In the genomic region with DNA sequence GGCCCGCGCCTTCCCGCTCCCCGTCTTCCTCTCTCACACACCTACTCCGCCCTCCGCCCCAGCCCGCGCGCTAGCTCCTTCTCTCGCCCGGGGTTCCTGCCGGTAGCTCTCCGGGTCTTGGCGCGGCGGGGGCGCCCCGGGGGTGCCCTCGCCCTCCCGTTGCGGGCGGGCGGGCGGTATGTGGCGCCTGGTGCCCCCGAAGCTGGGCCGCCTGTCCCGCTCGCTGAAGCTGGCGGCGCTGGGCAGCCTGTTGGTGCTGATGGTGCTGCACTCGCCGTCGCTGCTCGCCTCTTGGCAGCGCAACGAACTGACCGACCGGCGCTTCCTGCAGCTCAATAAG, we compare ENCODE assay signal across 8 cellular contexts. TPM values are rescaled to one million over a fixed set of nuclear protein-coding genes. Genes with fewer than 3 reads are reported as not detected.
DNase-seq lines count a peak whose midpoint lies in the region; ATAC-seq and TF ChIP-seq lines count a peak whose summit lies in the region.

No MANE protein-coding gene starts in this region.

- TF ChIP-seq CTCF in body of pancreas (IDR thresholded peaks at IDR 0.05) = no peak
- no peak for TF ChIP-seq CTCF in left lung (IDR thresholded peaks at IDR 0.05)

- H3K4me3 ChIP-seq in body of pancreas (peak overlapping the region; percentile 87 to 94), left lung (peak overlapping the region; percentile 89 to 90)

- ATAC-seq in activated T-cell treated with anti-CD3 and anti-CD28 coated beads, Interleukin-2, amount 50 U/mL, for 4 hours = peak; percentile 7 to 14
- ATAC-seq in body of pancreas (no peak), left lung (peak; percentile 12), GM18502 (IDR thresholded peaks at IDR 0.05; ENCODE audit: poor library complexity, unreplicated experiment) (no peak)

- intact Hi-C loops in body of pancreas (cut with DNase I) = no loop called here
- intact Hi-C loops in left lung (cut with DNase I) = loop anchor here in 1 of 2 donors (10.0 kb wide), 1 partner anchor 803 kb away; no protein-coding TSS in a partner anchor

- no peaks in the 10 kb centered on the region for H3K36me3 Mint-ChIP-seq in activated T-cell treated with anti-CD3 and anti-CD28 coated beads, Interleukin-2, amount 50 U/mL, for 4 hours (ENCODE audit: insufficient read depth)

- WGBS in body of pancreas, 2 donors = 0% methylated on average over 6 to 23 of the region's 40 CpGs

- no peak for DNase-seq in activated T-cell treated with anti-CD3 and anti-CD28 coated beads, Interleukin-2, amount 50 U/mL, for 4 hours
- DNase-seq in activated T-cell treated with anti-CD3 and anti-CD28 coated beads, Interleukin-2, amount 50 U/mL, for 1 hour = no peak
- DNase-seq in body of pancreas = no peak
- no peak for DNase-seq in left lung
- no peak for DNase-seq in NCI-H1417 treated with DMSO at 0.1 percent for 48 hours (lab: John Stamatoyannopoulos, UW)
- DNase-seq in NCI-H1105 (lab: John Stamatoyannopoulos, UW) = no peak

- H3K9me3 Mint-ChIP-seq in activated T-cell treated with anti-CD3 and anti-CD28 coated beads, Interleukin-2, amount 50 U/mL, for 4 hours = no peaks in the 10 kb centered on the region

- TF ChIP-seq POLR2A in body of pancreas (IDR thresholded peaks at IDR 0.05) = no peak

- no peaks in the 10 kb centered on the region for H3K36me3 ChIP-seq in body of pancreas (replicated peaks in 1 of 2; ENCODE audit: insufficient read depth in 1 of 2, low read depth in 2 of 2)
- no peaks in the 10 kb centered on the region for H3K36me3 ChIP-seq in left lung

- H3K27ac ChIP-seq in body of pancreas (peak overlapping the region; percentile 95 to 99 (median 95)), left lung (peak overlapping the region; percentile 99), temporal lobe (ENCODE audit: low read depth, low read length) (peak overlapping the region; percentile 98)

- H3K4me3 Mint-ChIP-seq in activated T-cell treated with anti-CD3 and anti-CD28 coated beads, Interleukin-2, amount 50 U/mL, for 4 hours = peak overlapping the region; percentile 92

- no peaks in the 10 kb centered on the region for H3K27me3 Mint-ChIP-seq in activated T-cell treated with anti-CD3 and anti-CD28 coated beads, Interleukin-2, amount 50 U/mL, for 4 hours (ENCODE audit: low read depth)

- H3K4me1 ChIP-seq in body of pancreas (peaks cover 28% of the 10 kb centered on the region), left lung (peaks cover 12 to 45% of the 10 kb centered on the region in 2 donors)

- no peaks in the 10 kb centered on the region for H3K9me3 ChIP-seq in body of pancreas
- no peaks in the 10 kb centered on the region for H3K9me3 ChIP-seq in left lung

- H3K27me3 ChIP-seq in body of pancreas = no peaks in the 10 kb centered on the region
- H3K27me3 ChIP-seq in left lung = no peaks in the 10 kb centered on the region

- peaks cover 28% of the 10 kb centered on the region for H3K4me1 Mint-ChIP-seq in activated T-cell treated with anti-CD3 and anti-CD28 coated beads, Interleukin-2, amount 50 U/mL, for 4 hours (ENCODE audit: low read depth)

RNA-seq across cellular contexts. Expression of a gene that starts 0.5 kb away (rescaled TPM):
- 1 to 10 TPM; 7.3 to 8.5 (median 8.0) TPM for total RNA-seq in activated T-cell treated with anti-CD3 and anti-CD28 coated beads, Interleukin-2, amount 50 U/mL, for 4 hours
- total RNA-seq in body of pancreas = 10 to 100 TPM in 1 of 2 donors, 1 to 10 TPM in 1; 9.2 to 13.2 TPM
- 10 to 100 TPM; 27.5 to 29.6 TPM for total RNA-seq in left lung
- 30.5 TPM for total RNA-seq in temporal lobe

Comparison
In these comparisons a context has a peak if more than half of its experiments do, and no peak if none do; other contexts are left out.
1. ATAC-seq: peak in activated T-cell treated with anti-CD3 and anti-CD28 coated beads, Interleukin-2, amount 50 U/mL, for 4 hours (2 of 2) and left lung (single experiment); none in body of pancreas (single experiment) and GM18502 (single experiment).
2. Peak in every context shown above with its lines, with median percentiles within 50 percentile points of each other: H3K27ac ChIP-seq.